Comparison of ENCODE assay signal across 8 cellular contexts in the genomic region with DNA sequence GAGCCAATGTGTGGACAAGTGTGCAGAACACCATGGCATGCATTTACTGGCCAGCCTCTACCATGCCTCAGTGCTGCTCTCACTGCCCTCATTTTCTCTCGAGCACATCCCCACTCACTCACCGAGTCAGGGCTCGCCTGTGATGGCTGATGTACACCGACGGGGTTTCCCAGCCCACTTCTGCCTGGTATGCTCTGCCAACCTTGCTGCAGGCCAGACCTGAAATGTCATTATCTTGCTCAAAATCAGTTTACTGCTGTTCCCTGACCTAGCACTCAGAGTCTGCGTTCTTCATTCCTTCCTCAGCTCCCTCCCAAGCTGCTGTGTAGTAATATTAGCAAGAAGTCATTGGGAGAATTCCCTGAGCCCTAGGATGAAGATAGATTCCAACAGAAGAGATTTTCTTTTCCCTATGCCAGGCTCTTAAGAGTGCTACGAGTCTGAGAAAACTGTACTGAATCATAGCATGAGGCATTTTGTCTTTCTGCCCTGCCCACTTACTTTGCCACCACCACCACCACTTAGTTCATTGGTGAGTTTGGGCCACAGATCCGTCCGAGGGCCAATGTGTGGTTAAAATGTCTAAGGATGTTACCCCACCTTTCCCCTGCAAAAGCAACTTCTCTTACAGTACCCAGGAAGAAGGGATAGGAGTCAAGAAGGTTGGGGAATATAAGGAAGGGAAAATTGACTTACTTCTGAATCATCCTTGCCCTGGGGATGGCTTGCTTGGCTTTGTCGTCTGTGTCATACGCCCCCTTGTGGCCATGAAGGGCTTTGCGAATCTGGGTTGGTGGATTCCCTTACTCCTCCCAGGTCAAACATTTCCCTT. TPM values are rescaled to one million over a fixed set of nuclear protein-coding genes. Genes with fewer than 3 reads are reported as not detected.
DNase-seq lines count a peak whose midpoint lies in the region; ATAC-seq, FAIRE-seq and TF ChIP-seq lines count a peak whose summit lies in the region.

No MANE protein-coding gene starts in this region.

- in situ Hi-C loops in HepG2 (cut with HindIII; ENCODE audit: extremely low pct_ligation_motif_present, low pct_unique_long_range_greater_than_20kb), result no loop called here

- no peak for TF ChIP-seq EP300 in HepG2 (IDR thresholded peaks at IDR 0.05; ENCODE audit: low read depth in 2 of 2, low read length in 2 of 2)
- no peak for TF ChIP-seq EP300 in HepG2 (CRISPR knock-in tag; IDR thresholded peaks at IDR 0.05; ENCODE audit: borderline replicate concordance)

- H3K27ac ChIP-seq in HepG2 (ENCODE audit: extremely low read length, insufficient read depth, low read length), result no peak overlapping the region

- H3K27me3 ChIP-seq in HepG2 (ENCODE audit: control insufficient read depth in 1 of 2, insufficient read depth in 2 of 2, low read length in 2 of 2), result no peaks in the 10 kb centered on the region

- peak; percentile 83 for TF ChIP-seq CTCF in HepG2 (CRISPR knock-in tag; IDR thresholded peaks at IDR 0.05)

- DNase-seq in GDM1 (lab: John Stamatoyannopoulos, UW) (peak; percentile 40), NCI-H226 (peak; percentile 66), cerebellum (ENCODE audit: low spot score) (peak; percentile 41), HepG2 (ENCODE audit: low spot score) (peak; percentile 60)
- peak; percentile 55 for DNase-seq in activated CD4-positive, CD25-positive, alpha-beta regulatory T cell treated with anti-CD3 and anti-CD28 coated beads, Interleukin-2, amount 50 U/mL, for 16 hours (ENCODE audit: low read depth, low spot score)
- peak; percentile 11 to 37 (median 22) for DNase-seq in stimulated activated CD4-positive, alpha-beta T cell treated with anti-CD3 and anti-CD28 coated beads, TNF-alpha, amount 100 ng/mL, for 1 hour (ENCODE audit: low read depth in 3 of 3, low spot score in 1 of 3)

- 0 out of 2 replicates have a peak, but pooled peaks have one; percentile 35 for TF ChIP-seq RAD21 in HepG2 (CRISPR knock-in tag; IDR thresholded peaks at IDR 0.05)

- POLR2A ChIA-PET in HepG2 (lab: Yijun Ruan, JAX), result no interaction called here

- H3K79me2 ChIP-seq in HepG2 (ENCODE audit: insufficient read depth, low read length), result no peaks in the 10 kb centered on the region

- no peaks in the 10 kb centered on the region for H3K9me3 ChIP-seq in HepG2 (ENCODE audit: low read length)

- no TSS peak for BruUV-seq in HepG2 (replicated peaks; lab: Mats Ljungman, UMichigan)

- CTCF ChIA-PET in HepG2 (lab: Yijun Ruan, JAX; ENCODE audit: low intra/inter-chr PET ratio, low total read pairs), result no interaction called here

- H2AFZ ChIP-seq in HepG2 (ENCODE audit: low read length), result no peak overlapping the region

- H3K36me3 ChIP-seq in HepG2 (replicated peaks in 1 of 2; ENCODE audit: control insufficient read depth in 1 of 2, insufficient read depth in 2 of 2, low read length in 2 of 2), result peaks cover 0 to 10% of the 10 kb centered on the region in 2 experiments; a peak in 2 of 5 replicates

- no peak overlapping the region for H3K4me3 ChIP-seq in HepG2 (replicated peaks in 1 of 3; ENCODE audit: insufficient read depth in 1 of 3, low read depth in 2 of 3, low read length in 3 of 3)

- ATAC-seq in HG02852 (IDR thresholded peaks at IDR 0.05; ENCODE audit: unreplicated experiment) (peak; percentile 69), HepG2 (peak; percentile 87), GM18873 (IDR thresholded peaks at IDR 0.05; ENCODE audit: low FRiP score, unreplicated experiment) (no peak)

- no peaks in the 10 kb centered on the region for H3K4me1 ChIP-seq in HepG2 (ENCODE audit: insufficient read depth, low read length)

- peak; percentile 89 for FAIRE-seq in HepG2 (lab: Jason Lieb, UNC)

- intact Hi-C loops in HepG2 (cut with micrococcal nuclease; ENCODE audit: unreplicated experiment), result loop anchor here (1.0 kb wide), 2 partner anchors 51 to 104 kb away; partner anchors contain the start of gene BMAL2

- H4K20me1 ChIP-seq in HepG2 (ENCODE audit: insufficient read depth, low read length), result no peaks in the 10 kb centered on the region

- WGBS in HepG2 (ENCODE audit: low lambda C conversion rate), result 68% methylated on average over 12 of the region's 12 CpGs

- no peak overlapping the region for H3K9ac ChIP-seq in HepG2 (ENCODE audit: insufficient read depth, low read depth, low read length)

- H3K4me2 ChIP-seq in HepG2 (ENCODE audit: low read depth, low read length), result no peak overlapping the region

- no peak for TF ChIP-seq POLR2A in HepG2 (IDR thresholded peaks at IDR 0.05; ENCODE audit: insufficient read depth in 1 of 2, low read depth in 2 of 2, low read length in 2 of 2)

TF ChIP-seq in HepG2, 621 proteins besides CTCF, POLR2A, EP300 and RAD21:
- TF ChIP-seq SMC3 (IDR thresholded peaks at IDR 0.05; ENCODE audit: low read length), result peak; percentile 78
- TF ChIP-seq XRCC5 (optimal IDR thresholded peaks at IDR 0.05; ENCODE audit: low read length), result peak; percentile 65
- TF ChIP-seq ERF (CRISPR knock-in tag; IDR thresholded peaks at IDR 0.05), result no peak
- no peak for TF ChIP-seq TBX2 (CRISPR knock-in tag; IDR thresholded peaks at IDR 0.05; ENCODE audit: borderline replicate concordance)
- no peak for TF ChIP-seq RBM39 (IDR thresholded peaks at IDR 0.05; ENCODE audit: low read depth, low read length, poor library complexity, severe bottlenecking)
- no peak for TF ChIP-seq ZFP82 (CRISPR knock-in tag; IDR thresholded peaks at IDR 0.05; ENCODE audit: borderline replicate concordance)
- TF ChIP-seq, protein P1, sequence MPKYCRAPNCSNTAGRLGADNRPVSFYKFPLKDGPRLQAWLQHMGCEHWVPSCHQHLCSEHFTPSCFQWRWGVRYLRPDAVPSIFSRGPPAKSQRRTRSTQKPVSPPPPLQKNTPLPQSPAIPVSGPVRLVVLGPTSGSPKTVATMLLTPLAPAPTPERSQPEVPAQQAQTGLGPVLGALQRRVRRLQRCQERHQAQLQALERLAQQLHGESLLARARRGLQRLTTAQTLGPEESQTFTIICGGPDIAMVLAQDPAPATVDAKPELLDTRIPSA (CRISPR knock-in tag; IDR thresholded peaks at IDR 0.05; ENCODE audit: borderline replicate concordance), result no peak
- peak; percentile 68 for TF ChIP-seq STAG1 (CRISPR knock-in tag; IDR thresholded peaks at IDR 0.05)
- TF ChIP-seq, protein P2, sequence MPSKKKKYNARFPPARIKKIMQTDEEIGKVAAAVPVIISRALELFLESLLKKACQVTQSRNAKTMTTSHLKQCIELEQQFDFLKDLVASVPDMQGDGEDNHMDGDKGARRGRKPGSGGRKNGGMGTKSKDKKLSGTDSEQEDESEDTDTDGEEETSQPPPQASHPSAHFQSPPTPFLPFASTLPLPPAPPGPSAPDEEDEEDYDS (CRISPR knock-in tag; IDR thresholded peaks at IDR 0.05), result no peak
- 0 out of 2 replicates have a peak, but pooled peaks have one; percentile 17 for TF ChIP-seq HOMEZ (CRISPR knock-in tag; IDR thresholded peaks at IDR 0.05; ENCODE audit: low read depth)
- peak; percentile 47 for TF ChIP-seq FOSL2 (CRISPR knock-in tag; IDR thresholded peaks at IDR 0.05)
- TF ChIP-seq NFIB (CRISPR knock-in tag; IDR thresholded peaks at IDR 0.05; ENCODE audit: borderline replicate concordance), result no peak
- no peak for TF ChIP-seq PLRG1 (conservative IDR thresholded peaks at IDR 0.05)
- TF ChIP-seq ZNF441 (CRISPR knock-in tag; IDR thresholded peaks at IDR 0.05; ENCODE audit: borderline replicate concordance), result no peak

RNA-seq across cellular contexts. Expression of gene BMAL2, which starts 51.0 kb away (rescaled TPM):
- 12.9 TPM for total RNA-seq in cerebellum
- 27.4 and 37.1 TPM in 2 replicates for total RNA-seq in HepG2 (2016; rRNA removed; fragmentation: Illumina TruSeq; extraction: Trizol)
- total RNA-seq in HepG2 (2016; cell fraction: cytosol; rRNA removed; fragmentation: Illumina TruSeq; extraction: Trizol; ENCODE audit: low read depth), result 37.5 and 44.9 TPM in 2 replicates
- 26.8 and 36.0 TPM in 2 replicates for total RNA-seq in HepG2 (2016; cell fraction: insoluble cytoplasmic fraction; rRNA removed; fragmentation: Illumina TruSeq; extraction: Trizol)
- total RNA-seq in HepG2 (2016; cell fraction: membrane; rRNA removed; fragmentation: Illumina TruSeq; extraction: Trizol), result 68.9 and 79.0 TPM in 2 replicates
- total RNA-seq in HepG2 (2016; cell fraction: nucleus; rRNA removed; fragmentation: Illumina TruSeq; extraction: Trizol), result 12.4 and 15.0 TPM in 2 replicates
- polyA plus RNA-seq in HepG2 (2011; rRNA removed), result 3.7 and 4.8 TPM in 2 replicates
- polyA plus RNA-seq in HepG2 (2011; cell fraction: cytosol; rRNA removed), result 1.7 and 2.6 TPM in 2 replicates
- 1.1 and 1.2 TPM in 2 replicates for polyA plus RNA-seq in HepG2 (2011; cell fraction: nucleus; rRNA removed)
- 4.4 and 5.5 TPM in 2 replicates for polyA plus RNA-seq in HepG2 (2012)
- polyA plus RNA-seq in HepG2 (2016; cell fraction: cytosol; fragmentation: Illumina TruSeq; extraction: Trizol; ENCODE audit: low read depth), result 38.8 and 41.5 TPM in 2 replicates
- 22.0 and 22.8 TPM in 2 replicates for polyA plus RNA-seq in HepG2 (2016; cell fraction: insoluble cytoplasmic fraction; fragmentation: Illumina TruSeq; extraction: Trizol; ENCODE audit: low read depth)
- 46.5 and 53.9 TPM in 2 replicates for polyA plus RNA-seq in HepG2 (2016; cell fraction: membrane; fragmentation: Illumina TruSeq; extraction: Trizol; ENCODE audit: low read depth)
- polyA plus RNA-seq in HepG2 (2016; cell fraction: nucleus; fragmentation: Illumina TruSeq; extraction: Trizol; ENCODE audit: insufficient read depth, low read depth), result 12.6 TPM in 2 replicates
- polyA minus RNA-seq in HepG2 (2011; rRNA and poly(A)+ RNA removed; ENCODE audit: low replicate concordance), result 2.2 and 7.6 TPM in 2 replicates
- 6.4 and 9.6 TPM in 2 replicates for polyA minus RNA-seq in HepG2 (2011; cell fraction: cytosol; rRNA and poly(A)+ RNA removed)
- polyA minus RNA-seq in HepG2 (2011; cell fraction: nucleus; rRNA and poly(A)+ RNA removed), result 4.9 and 9.3 TPM in 2 replicates
